ENCODE assay signal across 7 cellular contexts in genomic region chr19:41505105-41505504, GRCh38.
"Had no signal": no experiment of that assay in that cellular context is flagged by ENCODE, and none has a peak within 500 bp of the region (broad histone marks: within the 10 kb centered on the region; RNA-seq: fewer than 3 reads in every experiment).

No MANE protein-coding gene starts in this region.

- FAIRE-seq: G401.6, GM12878, GM12892, GM18507, GM19239 had no signal

- DNase-seq: GDM1, GF-D8 had no signal

- H3K4me3 ChIP-seq: GM12878 had no signal

- ATAC-seq: GM12878 had no signal
